Comparison of ENCODE assay signal across 8 cellular contexts in the genomic region with DNA sequence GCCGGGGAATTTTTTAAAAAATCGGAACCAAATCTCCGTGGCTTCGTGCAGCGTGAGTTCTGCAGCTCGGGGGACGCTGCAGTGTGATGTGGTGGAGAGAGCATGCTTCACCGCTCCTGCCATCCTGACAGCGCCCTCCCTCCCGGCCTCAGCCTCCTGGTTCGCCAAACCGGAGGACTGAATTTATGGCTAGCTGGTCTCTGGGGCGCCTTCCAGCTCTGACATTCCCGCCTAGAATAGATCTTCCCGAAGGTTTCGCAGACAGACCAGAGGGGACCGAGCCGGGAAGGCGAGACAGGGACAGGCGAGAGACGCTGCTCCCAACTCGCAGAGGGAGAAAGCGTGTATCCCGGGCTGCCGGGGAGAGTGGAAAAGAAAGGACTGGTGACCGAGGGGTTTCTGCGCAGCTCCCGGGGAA. TPM values are rescaled to one million over a fixed set of nuclear protein-coding genes. Genes with fewer than 3 reads are reported as not detected.
DNase-seq lines count a peak whose midpoint lies in the region; ATAC-seq and TF ChIP-seq lines count a peak whose summit lies in the region.

No MANE protein-coding gene starts in this region.

- intact Hi-C loops in activated CD8-positive, alpha-beta T cell treated with anti-CD3 and anti-CD28 coated beads for 36 hours (cut with micrococcal nuclease) = loop anchor here (5.0 kb wide), 1 partner anchor 147 kb away; no protein-coding TSS in a partner anchor
- intact Hi-C loops in natural killer cell (cut with micrococcal nuclease) = loop anchor here (5.0 to 10.0 kb wide), 2 partner anchors 250 to 1108 kb away; partner anchors contain the start of genes CLOCK and REST

- peaks cover 42% of the 10 kb centered on the region for H3K27me3 Mint-ChIP-seq in T-helper 2 cell treated with Interferon-gamma antibody and Interleukin-4, amounts not matched to agents 5 μg/mL and 100 μg/mL, for 36 hours (ENCODE audit: low read depth)
- peaks cover 23% of the 10 kb centered on the region for H3K27me3 Mint-ChIP-seq in activated CD8-positive, alpha-beta T cell treated with anti-CD3 and anti-CD28 coated beads for 36 hours
- H3K27me3 Mint-ChIP-seq in natural killer cell (ENCODE audit: low read depth in 2 of 2) = no peaks in the 10 kb centered on the region

- CTCF ChIA-PET in activated CD8-positive, alpha-beta T cell treated with anti-CD3 and anti-CD28 coated beads for 36 hours (lab: Charles Lee) = interaction anchor here (1.0 to 1.1 kb wide), 3 partner anchors 79 to 110 kb away, joined by 3 to 4 read pairs (median 4); no protein-coding TSS in a partner anchor

- H3K27ac Mint-ChIP-seq in T-helper 2 cell treated with Interferon-gamma antibody and Interleukin-4, amounts not matched to agents 5 μg/mL and 100 μg/mL, for 36 hours = peak overlapping the region; percentile 54
- peak overlapping the region; percentile 82 for H3K27ac Mint-ChIP-seq in activated CD8-positive, alpha-beta T cell treated with anti-CD3 and anti-CD28 coated beads for 36 hours
- H3K27ac Mint-ChIP-seq in natural killer cell = peak overlapping the region; percentile 95 to 98

- peaks cover 55% of the 10 kb centered on the region for H3K4me1 Mint-ChIP-seq in T-helper 2 cell treated with Interferon-gamma antibody and Interleukin-4, amounts not matched to agents 5 μg/mL and 100 μg/mL, for 36 hours (ENCODE audit: low read depth)
- H3K4me1 Mint-ChIP-seq in activated CD8-positive, alpha-beta T cell treated with anti-CD3 and anti-CD28 coated beads for 36 hours (ENCODE audit: low read depth) = peaks cover 61% of the 10 kb centered on the region
- H3K4me1 Mint-ChIP-seq in natural killer cell = peaks cover 74 to 76% of the 10 kb centered on the region in 2 donors

- ATAC-seq in activated CD8-positive, alpha-beta T cell treated with anti-CD3 and anti-CD28 coated beads for 36 hours = no peak
- ATAC-seq in natural killer cell (peak in 2 of 3 donors; percentile 16 to 31), GM18519 (IDR thresholded peaks at IDR 0.05; ENCODE audit: low FRiP score, unreplicated experiment) (no peak), GM21825 (IDR thresholded peaks at IDR 0.05; ENCODE audit: unreplicated experiment) (no peak), HG02973 (IDR thresholded peaks at IDR 0.05; ENCODE audit: unreplicated experiment) (no peak)

- H3K9me3 Mint-ChIP-seq in T-helper 2 cell treated with Interferon-gamma antibody and Interleukin-4, amounts not matched to agents 5 μg/mL and 100 μg/mL, for 36 hours = no peaks in the 10 kb centered on the region
- no peaks in the 10 kb centered on the region for H3K9me3 Mint-ChIP-seq in activated CD8-positive, alpha-beta T cell treated with anti-CD3 and anti-CD28 coated beads for 36 hours
- no peaks in the 10 kb centered on the region for H3K9me3 Mint-ChIP-seq in natural killer cell

- no peak for DNase-seq in T-helper 2 cell treated with Interferon-gamma antibody and Interleukin-4, amounts not matched to agents 5 μg/mL and 100 μg/mL, for 36 hours (ENCODE audit: low spot score)
- DNase-seq in T-helper 2 cell = no peak
- no peak for DNase-seq in activated CD8-positive, alpha-beta T cell treated with anti-CD3 and anti-CD28 coated beads for 36 hours
- DNase-seq in fibroblast of the aortic adventitia (ENCODE audit: low read depth) = no peak
- no peak for DNase-seq in natural killer cell

- H3K36me3 Mint-ChIP-seq in T-helper 2 cell treated with Interferon-gamma antibody and Interleukin-4, amounts not matched to agents 5 μg/mL and 100 μg/mL, for 36 hours (ENCODE audit: low read depth) = peaks cover 9% of the 10 kb centered on the region
- peaks cover 13% of the 10 kb centered on the region for H3K36me3 Mint-ChIP-seq in activated CD8-positive, alpha-beta T cell treated with anti-CD3 and anti-CD28 coated beads for 36 hours (ENCODE audit: low read depth)
- H3K36me3 Mint-ChIP-seq in natural killer cell = no peaks in the 10 kb centered on the region

- POLR2A ChIA-PET in activated CD8-positive, alpha-beta T cell treated with anti-CD3 and anti-CD28 coated beads for 36 hours (lab: Charles Lee) = interaction anchor here (0.6 to 1.4 kb wide), 6 partner anchors 14 to 323 kb away, joined by 3 to 8 read pairs (median 3); partner anchors contain the start of gene POLR2B

- peak overlapping the region; percentile 62 for H3K4me3 ChIP-seq in fibroblast of the aortic adventitia (ENCODE audit: low read depth, low read length)

- no peak for TF ChIP-seq CTCF in activated CD8-positive, alpha-beta T cell treated with anti-CD3 and anti-CD28 coated beads for 36 hours (IDR thresholded peaks at IDR 0.05)
- no peak for TF ChIP-seq CTCF in fibroblast of the aortic adventitia (IDR thresholded peaks at IDR 0.05; ENCODE audit: insufficient read depth, low read length)
- no peak for TF ChIP-seq CTCF in natural killer cell (IDR thresholded peaks at IDR 0.05)

- H3K4me3 Mint-ChIP-seq in T-helper 2 cell treated with Interferon-gamma antibody and Interleukin-4, amounts not matched to agents 5 μg/mL and 100 μg/mL, for 36 hours = peak overlapping the region; percentile 89
- H3K4me3 Mint-ChIP-seq in activated CD8-positive, alpha-beta T cell treated with anti-CD3 and anti-CD28 coated beads for 36 hours = peak overlapping the region; percentile 84
- peak overlapping the region; percentile 94 for H3K4me3 Mint-ChIP-seq in natural killer cell

RNA-seq across cellular contexts. Expression of gene HOPX, which starts 25.9 kb away (rescaled TPM):
- total RNA-seq in activated CD8-positive, alpha-beta T cell treated with anti-CD3 and anti-CD28 coated beads for 36 hours = 10 to 100 TPM; 55.8 to 58.7 TPM
- total RNA-seq in fibroblast of the aortic adventitia (ENCODE audit: low replicate concordance) = 0.36 TPM in 1 of 2 replicates, not detected in the other
- total RNA-seq in natural killer cell = 100 to 1,000 TPM; 152 to 240 (median 167) TPM

Comparison
In these comparisons a context has a peak if more than half of its experiments do, and no peak if none do; other contexts are left out.
1. ATAC-seq: peak in natural killer cell (2 of 3); none in activated CD8-positive, alpha-beta T cell treated with anti-CD3 and anti-CD28 coated beads for 36 hours (single experiment), GM18519 (single experiment), GM21825 (single experiment) and HG02973 (single experiment).
2. RNA of gene HOPX, which starts 25.9 kb away (total RNA-seq): 152 to 240 TPM in natural killer cell and 55.8 to 58.7 TPM in activated CD8-positive, alpha-beta T cell treated with anti-CD3 and anti-CD28 coated beads for 36 hours; 0.36 TPM in fibroblast of the aortic adventitia; every median in the first group is over 10 times any median in the second.
3. Peak in every context shown above with its lines, with median percentiles within 50 percentile points of each other: H3K27ac Mint-ChIP-seq and H3K4me3 Mint-ChIP-seq.